Comparison of ENCODE assay signal across 1 cellular context in the genomic region with DNA sequence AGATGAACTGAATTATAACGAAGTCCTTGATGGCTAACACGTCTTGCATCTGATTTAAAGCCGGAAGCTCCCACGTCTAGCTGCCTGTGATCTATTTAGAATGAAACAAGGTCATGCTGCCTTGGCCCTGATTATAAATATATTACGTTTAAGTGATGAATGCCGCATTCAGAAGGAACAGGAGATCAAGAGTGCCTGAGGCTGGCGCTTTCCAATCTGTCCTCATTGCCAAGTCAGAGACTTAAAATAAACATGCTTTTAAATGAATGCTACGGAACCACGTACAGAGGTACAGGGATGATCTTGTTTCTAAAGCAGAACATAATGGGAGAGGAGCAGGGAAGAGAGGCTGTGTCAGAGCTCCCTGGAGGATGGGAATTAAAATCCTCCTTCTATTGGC.
TF ChIP-seq lines count a peak whose summit lies in the region.

No MANE protein-coding gene starts in this region.

TF ChIP-seq in GM23338, 12 proteins besides CTCF, POLR2A, EP300 and RAD21:
- TF ChIP-seq, protein P1, sequence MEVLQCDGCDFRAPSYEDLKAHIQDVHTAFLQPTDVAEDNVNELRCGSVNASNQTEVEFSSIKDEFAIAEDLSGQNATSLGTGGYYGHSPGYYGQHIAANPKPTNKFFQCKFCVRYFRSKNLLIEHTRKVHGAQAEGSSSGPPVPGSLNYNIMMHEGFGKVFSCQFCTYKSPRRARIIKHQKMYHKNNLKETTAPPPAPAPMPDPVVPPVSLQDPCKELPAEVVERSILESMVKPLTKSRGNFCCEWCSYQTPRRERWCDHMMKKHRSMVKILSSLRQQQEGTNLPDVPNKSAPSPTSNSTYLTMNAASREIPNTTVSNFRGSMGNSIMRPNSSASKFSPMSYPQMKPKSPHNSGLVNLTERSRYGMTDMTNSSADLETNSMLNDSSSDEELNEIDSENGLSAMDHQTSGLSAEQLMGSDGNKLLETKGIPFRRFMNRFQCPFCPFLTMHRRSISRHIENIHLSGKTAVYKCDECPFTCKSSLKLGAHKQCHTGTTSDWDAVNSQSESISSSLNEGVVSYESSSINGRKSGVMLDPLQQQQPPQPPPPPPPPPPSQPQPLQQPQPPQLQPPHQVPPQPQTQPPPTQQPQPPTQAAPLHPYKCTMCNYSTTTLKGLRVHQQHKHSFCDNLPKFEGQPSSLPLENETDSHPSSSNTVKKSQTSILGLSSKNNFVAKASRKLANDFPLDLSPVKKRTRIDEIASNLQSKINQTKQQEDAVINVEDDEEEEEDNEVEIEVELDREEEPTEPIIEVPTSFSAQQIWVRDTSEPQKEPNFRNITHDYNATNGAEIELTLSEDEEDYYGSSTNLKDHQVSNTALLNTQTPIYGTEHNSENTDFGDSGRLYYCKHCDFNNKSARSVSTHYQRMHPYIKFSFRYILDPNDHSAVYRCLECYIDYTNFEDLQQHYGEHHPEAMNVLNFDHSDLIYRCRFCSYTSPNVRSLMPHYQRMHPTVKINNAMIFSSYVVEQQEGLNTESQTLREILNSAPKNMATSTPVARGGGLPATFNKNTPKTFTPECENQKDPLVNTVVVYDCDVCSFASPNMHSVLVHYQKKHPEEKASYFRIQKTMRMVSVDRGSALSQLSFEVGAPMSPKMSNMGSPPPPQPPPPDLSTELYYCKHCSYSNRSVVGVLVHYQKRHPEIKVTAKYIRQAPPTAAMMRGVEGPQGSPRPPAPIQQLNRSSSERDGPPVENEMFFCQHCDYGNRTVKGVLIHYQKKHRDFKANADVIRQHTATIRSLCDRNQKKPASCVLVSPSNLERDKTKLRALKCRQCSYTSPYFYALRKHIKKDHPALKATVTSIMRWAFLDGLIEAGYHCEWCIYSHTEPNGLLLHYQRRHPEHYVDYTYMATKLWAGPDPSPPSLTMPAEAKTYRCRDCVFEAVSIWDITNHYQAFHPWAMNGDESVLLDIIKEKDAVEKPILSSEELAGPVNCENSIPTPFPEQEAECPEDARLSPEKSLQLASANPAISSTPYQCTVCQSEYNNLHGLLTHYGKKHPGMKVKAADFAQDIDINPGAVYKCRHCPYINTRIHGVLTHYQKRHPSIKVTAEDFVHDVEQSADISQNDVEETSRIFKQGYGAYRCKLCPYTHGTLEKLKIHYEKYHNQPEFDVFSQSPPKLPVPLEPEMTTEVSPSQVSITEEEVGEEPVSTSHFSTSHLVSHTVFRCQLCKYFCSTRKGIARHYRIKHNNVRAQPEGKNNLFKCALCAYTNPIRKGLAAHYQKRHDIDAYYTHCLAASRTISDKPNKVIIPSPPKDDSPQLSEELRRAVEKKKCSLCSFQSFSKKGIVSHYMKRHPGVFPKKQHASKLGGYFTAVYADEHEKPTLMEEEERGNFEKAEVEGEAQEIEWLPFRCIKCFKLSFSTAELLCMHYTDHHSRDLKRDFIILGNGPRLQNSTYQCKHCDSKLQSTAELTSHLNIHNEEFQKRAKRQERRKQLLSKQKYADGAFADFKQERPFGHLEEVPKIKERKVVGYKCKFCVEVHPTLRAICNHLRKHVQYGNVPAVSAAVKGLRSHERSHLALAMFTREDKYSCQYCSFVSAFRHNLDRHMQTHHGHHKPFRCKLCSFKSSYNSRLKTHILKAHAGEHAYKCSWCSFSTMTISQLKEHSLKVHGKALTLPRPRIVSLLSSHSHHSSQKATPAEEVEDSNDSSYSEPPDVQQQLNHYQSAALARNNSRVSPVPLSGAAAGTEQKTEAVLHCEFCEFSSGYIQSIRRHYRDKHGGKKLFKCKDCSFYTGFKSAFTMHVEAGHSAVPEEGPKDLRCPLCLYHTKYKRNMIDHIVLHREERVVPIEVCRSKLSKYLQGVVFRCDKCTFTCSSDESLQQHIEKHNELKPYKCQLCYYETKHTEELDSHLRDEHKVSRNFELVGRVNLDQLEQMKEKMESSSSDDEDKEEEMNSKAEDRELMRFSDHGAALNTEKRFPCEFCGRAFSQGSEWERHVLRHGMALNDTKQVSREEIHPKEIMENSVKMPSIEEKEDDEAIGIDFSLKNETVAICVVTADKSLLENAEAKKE (CRISPR knock-in tag; IDR thresholded peaks at IDR 0.05): no peak
- TF ChIP-seq, protein P2, sequence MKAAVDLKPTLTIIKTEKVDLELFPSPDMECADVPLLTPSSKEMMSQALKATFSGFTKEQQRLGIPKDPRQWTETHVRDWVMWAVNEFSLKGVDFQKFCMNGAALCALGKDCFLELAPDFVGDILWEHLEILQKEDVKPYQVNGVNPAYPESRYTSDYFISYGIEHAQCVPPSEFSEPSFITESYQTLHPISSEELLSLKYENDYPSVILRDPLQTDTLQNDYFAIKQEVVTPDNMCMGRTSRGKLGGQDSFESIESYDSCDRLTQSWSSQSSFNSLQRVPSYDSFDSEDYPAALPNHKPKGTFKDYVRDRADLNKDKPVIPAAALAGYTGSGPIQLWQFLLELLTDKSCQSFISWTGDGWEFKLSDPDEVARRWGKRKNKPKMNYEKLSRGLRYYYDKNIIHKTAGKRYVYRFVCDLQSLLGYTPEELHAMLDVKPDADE (IDR thresholded peaks at IDR 0.05): no peak
- TF ChIP-seq POLR2AphosphoS5 (IDR thresholded peaks at IDR 0.05; ENCODE audit: low read depth): no peak
- TF ChIP-seq STAT1 (IDR thresholded peaks at IDR 0.05; ENCODE audit: unreplicated experiment): no peak
- TF ChIP-seq ZNF114 (CRISPR knock-in tag; IDR thresholded peaks at IDR 0.05): no peak
